8 cellular contexts compared by ENCODE assay signal in the genomic region with DNA sequence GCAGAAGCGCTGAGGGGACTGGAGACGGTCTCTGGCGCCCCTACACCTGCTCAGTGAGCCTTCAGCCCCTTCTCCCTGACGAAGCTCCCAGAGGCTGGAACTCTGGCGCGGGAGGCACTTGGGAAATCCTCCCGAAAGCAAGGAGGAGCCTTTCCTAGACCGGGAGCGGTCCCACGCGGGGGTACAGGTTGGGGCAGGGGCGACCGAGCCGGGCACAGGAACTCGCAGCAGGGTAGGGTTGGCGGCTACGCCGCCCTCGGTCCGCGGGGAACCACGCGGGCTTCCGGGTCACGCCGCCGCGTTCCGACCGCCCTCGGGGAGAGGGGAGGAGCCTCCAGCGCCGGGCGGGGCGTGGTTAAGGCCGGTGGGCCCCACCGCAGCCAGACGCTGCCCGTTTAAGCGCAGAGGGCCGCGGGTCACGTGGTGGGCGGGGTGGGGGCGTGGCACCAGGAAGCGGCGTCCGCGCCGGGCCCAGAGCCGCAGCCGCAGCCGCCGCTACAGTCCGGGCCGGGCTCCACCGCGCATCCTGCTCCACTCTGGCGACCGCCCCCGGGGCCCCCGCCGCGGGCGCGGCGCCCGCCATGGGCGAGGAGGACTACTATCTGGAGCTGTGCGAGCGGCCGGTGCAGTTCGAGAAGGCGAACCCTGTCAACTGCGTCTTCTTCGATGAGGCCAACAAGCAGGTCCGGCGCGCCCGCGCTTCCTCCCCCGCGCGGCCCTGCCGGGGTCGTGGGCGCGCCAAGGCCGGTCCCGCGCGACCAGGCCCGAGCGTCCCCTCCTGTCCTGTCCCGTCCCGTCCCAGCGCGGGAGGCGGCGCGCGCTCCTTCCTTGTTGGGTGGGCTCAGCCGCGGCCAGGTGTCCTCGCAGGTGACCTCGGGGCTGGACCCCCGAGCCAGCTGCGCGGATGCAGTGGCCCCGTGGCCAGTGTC. TPM values are rescaled to one million over a fixed set of nuclear protein-coding genes. Genes with fewer than 3 reads are reported as not detected.
DNase-seq lines count a peak whose midpoint lies in the region; ATAC-seq and TF ChIP-seq lines count a peak whose summit lies in the region.

Gene RMC1 (plus strand): TSS at position 474 of the 929 bp plus-strand sequence. CDS start 108 bp downstream, at position 582.

- no peaks in the 10 kb centered on the region for H3K36me3 ChIP-seq in kidney epithelial cell (ENCODE audit: control insufficient read depth, insufficient read depth, low read length)

- peak; percentile 11 for TF ChIP-seq CTCF in kidney epithelial cell (IDR thresholded peaks at IDR 0.05; ENCODE audit: insufficient read depth, low read length, poor library complexity, severe bottlenecking)

- no peaks in the 10 kb centered on the region for H3K27me3 ChIP-seq in kidney epithelial cell (ENCODE audit: control insufficient read depth, insufficient read depth, low read length)

- DNase-seq in AML-193 (lab: John Stamatoyannopoulos, UW): peak; percentile 72 to 83
- DNase-seq in NCI-H446 treated with DMSO at 0.1 percent for 48 hours (lab: John Stamatoyannopoulos, UW): peak; percentile 70
- DNase-seq in activated CD4-positive, alpha-beta T cell treated with anti-CD3 and anti-CD28 coated beads for 1 hour: peak; percentile 95
- DNase-seq in cerebellum (ENCODE audit: low spot score): peak; percentile 95
- peak; percentile 45 for DNase-seq in kidney epithelial cell (ENCODE audit: low read depth)
- DNase-seq in stimulated activated CD4-positive, alpha-beta T cell treated with anti-CD3 and anti-CD28 coated beads, Interleukin-15, amount 100 ng/mL, for 24 hours: peak; percentile 99

- peak; percentile 79 for ATAC-seq in GM19025 (IDR thresholded peaks at IDR 0.05; ENCODE audit: low read depth, unreplicated experiment)
- peak; percentile 86 for ATAC-seq in HG03280 (IDR thresholded peaks at IDR 0.05; ENCODE audit: unreplicated experiment)

- H3K4me3 ChIP-seq in kidney epithelial cell (ENCODE audit: low read depth, low read length): peak within 1 kb of the TSS; percentile 77

RNA-seq across cellular contexts. Expression of gene RMC1, which starts in this region (rescaled TPM):
- total RNA-seq in cerebellum (29.4 TPM), kidney epithelial cell (32.8 and 33.4 TPM in 2 replicates)

Comparison
In these comparisons a context has a peak if more than half of its experiments do, and no peak if none do; other contexts are left out.
1. Peak in every context shown above with its lines: DNase-seq, ATAC-seq and H3K4me3 ChIP-seq.
2. DNase-seq: peak in every context shown above with its lines; median percentile 99 in stimulated activated CD4-positive, alpha-beta T cell treated with anti-CD3 and anti-CD28 coated beads, Interleukin-15, amount 100 ng/mL, for 24 hours; 95 in activated CD4-positive, alpha-beta T cell treated with anti-CD3 and anti-CD28 coated beads for 1 hour; 95 in cerebellum; 78 in AML-193; 70 in NCI-H446 treated with DMSO at 0.1 percent for 48 hours; 45 in kidney epithelial cell.